Comparison of ENCODE assay signal across 2 cellular contexts in the genomic region with DNA sequence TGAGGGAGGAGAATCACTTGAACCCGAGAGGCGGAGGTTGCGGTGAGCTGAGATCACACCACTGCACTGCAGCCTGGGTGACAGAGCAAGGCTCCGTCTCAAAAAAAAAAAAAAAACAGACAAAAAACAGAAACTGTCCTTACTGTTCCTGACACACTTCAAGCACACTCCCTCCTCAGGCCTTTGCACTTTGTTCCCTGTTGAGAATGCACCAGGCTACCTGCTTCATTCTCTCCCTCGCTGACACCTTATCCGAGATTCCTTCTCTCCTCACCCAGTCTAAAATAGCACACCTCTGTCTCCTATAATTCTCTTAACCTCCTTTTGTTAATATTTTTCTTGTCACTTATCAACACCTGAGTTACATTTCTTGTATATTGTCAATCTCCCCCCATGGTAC.
TF ChIP-seq lines count a peak whose summit lies in the region.

No MANE protein-coding gene starts in this region.

TF ChIP-seq in GM12878, 131 proteins besides CTCF, POLR2A, EP300 and RAD21:
- TF ChIP-seq BRCA1 (IDR thresholded peaks at IDR 0.05; ENCODE audit: low read depth, low read length) (no peak), CEBPB (IDR thresholded peaks at IDR 0.05; ENCODE audit: borderline replicate concordance in 1 of 2, low read depth in 2 of 2, low read length in 2 of 2) (no peak), CHD4 (IDR thresholded peaks at IDR 0.05) (no peak), SUPT20H (IDR thresholded peaks at IDR 0.05; ENCODE audit: borderline replicate concordance, control insufficient read depth, low read depth, low read length) (no peak), ZNF622 (IDR thresholded peaks at IDR 0.05) (no peak), SUZ12 (IDR thresholded peaks at IDR 0.05; ENCODE audit: unreplicated experiment) (no peak)
- TF ChIP-seq, protein P1, sequence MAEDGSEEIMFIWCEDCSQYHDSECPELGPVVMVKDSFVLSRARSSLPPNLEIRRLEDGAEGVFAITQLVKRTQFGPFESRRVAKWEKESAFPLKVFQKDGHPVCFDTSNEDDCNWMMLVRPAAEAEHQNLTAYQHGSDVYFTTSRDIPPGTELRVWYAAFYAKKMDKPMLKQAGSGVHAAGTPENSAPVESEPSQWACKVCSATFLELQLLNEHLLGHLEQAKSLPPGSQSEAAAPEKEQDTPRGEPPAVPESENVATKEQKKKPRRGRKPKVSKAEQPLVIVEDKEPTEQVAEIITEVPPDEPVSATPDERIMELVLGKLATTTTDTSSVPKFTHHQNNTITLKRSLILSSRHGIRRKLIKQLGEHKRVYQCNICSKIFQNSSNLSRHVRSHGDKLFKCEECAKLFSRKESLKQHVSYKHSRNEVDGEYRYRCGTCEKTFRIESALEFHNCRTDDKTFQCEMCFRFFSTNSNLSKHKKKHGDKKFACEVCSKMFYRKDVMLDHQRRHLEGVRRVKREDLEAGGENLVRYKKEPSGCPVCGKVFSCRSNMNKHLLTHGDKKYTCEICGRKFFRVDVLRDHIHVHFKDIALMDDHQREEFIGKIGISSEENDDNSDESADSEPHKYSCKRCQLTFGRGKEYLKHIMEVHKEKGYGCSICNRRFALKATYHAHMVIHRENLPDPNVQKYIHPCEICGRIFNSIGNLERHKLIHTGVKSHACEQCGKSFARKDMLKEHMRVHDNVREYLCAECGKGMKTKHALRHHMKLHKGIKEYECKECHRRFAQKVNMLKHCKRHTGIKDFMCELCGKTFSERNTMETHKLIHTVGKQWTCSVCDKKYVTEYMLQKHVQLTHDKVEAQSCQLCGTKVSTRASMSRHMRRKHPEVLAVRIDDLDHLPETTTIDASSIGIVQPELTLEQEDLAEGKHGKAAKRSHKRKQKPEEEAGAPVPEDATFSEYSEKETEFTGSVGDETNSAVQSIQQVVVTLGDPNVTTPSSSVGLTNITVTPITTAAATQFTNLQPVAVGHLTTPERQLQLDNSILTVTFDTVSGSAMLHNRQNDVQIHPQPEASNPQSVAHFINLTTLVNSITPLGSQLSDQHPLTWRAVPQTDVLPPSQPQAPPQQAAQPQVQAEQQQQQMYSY (CRISPR knock-in tag; IDR thresholded peaks at IDR 0.05), result no peak
TF ChIP-seq in GM12878: peak in this region for 0.

TF ChIP-seq in HepG2, 621 proteins besides CTCF, POLR2A, EP300 and RAD21:
- TF ChIP-seq NBN (conservative IDR thresholded peaks at IDR 0.05) (no peak), ZMAT3 (CRISPR knock-in tag; conservative IDR thresholded peaks at IDR 0.05) (no peak), KDM5A (IDR thresholded peaks at IDR 0.05; ENCODE audit: borderline replicate concordance, low read length) (no peak), ZNF468 (CRISPR knock-in tag; IDR thresholded peaks at IDR 0.05) (no peak), ZNF546 (CRISPR knock-in tag; conservative IDR thresholded peaks at IDR 0.05) (no peak), FOXM1 (CRISPR knock-in tag; IDR thresholded peaks at IDR 0.05) (no peak), SALL1 (CRISPR knock-in tag; IDR thresholded peaks at IDR 0.05) (no peak), TP53 (CRISPR knock-in tag; conservative IDR thresholded peaks at IDR 0.05) (no peak), ZNF225 (CRISPR knock-in tag; IDR thresholded peaks at IDR 0.05) (no peak), ATAD3A (CRISPR knock-in tag; IDR thresholded peaks at IDR 0.05) (no peak)
- TF ChIP-seq, protein P2, sequence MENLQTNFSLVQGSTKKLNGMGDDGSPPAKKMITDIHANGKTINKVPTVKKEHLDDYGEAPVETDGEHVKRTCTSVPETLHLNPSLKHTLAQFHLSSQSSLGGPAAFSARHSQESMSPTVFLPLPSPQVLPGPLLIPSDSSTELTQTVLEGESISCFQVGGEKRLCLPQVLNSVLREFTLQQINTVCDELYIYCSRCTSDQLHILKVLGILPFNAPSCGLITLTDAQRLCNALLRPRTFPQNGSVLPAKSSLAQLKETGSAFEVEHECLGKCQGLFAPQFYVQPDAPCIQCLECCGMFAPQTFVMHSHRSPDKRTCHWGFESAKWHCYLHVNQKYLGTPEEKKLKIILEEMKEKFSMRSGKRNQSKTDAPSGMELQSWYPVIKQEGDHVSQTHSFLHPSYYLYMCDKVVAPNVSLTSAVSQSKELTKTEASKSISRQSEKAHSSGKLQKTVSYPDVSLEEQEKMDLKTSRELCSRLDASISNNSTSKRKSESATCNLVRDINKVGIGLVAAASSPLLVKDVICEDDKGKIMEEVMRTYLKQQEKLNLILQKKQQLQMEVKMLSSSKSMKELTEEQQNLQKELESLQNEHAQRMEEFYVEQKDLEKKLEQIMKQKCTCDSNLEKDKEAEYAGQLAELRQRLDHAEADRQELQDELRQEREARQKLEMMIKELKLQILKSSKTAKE (CRISPR knock-in tag; IDR thresholded peaks at IDR 0.05; ENCODE audit: borderline replicate concordance), result no peak
- TF ChIP-seq, protein P3, sequence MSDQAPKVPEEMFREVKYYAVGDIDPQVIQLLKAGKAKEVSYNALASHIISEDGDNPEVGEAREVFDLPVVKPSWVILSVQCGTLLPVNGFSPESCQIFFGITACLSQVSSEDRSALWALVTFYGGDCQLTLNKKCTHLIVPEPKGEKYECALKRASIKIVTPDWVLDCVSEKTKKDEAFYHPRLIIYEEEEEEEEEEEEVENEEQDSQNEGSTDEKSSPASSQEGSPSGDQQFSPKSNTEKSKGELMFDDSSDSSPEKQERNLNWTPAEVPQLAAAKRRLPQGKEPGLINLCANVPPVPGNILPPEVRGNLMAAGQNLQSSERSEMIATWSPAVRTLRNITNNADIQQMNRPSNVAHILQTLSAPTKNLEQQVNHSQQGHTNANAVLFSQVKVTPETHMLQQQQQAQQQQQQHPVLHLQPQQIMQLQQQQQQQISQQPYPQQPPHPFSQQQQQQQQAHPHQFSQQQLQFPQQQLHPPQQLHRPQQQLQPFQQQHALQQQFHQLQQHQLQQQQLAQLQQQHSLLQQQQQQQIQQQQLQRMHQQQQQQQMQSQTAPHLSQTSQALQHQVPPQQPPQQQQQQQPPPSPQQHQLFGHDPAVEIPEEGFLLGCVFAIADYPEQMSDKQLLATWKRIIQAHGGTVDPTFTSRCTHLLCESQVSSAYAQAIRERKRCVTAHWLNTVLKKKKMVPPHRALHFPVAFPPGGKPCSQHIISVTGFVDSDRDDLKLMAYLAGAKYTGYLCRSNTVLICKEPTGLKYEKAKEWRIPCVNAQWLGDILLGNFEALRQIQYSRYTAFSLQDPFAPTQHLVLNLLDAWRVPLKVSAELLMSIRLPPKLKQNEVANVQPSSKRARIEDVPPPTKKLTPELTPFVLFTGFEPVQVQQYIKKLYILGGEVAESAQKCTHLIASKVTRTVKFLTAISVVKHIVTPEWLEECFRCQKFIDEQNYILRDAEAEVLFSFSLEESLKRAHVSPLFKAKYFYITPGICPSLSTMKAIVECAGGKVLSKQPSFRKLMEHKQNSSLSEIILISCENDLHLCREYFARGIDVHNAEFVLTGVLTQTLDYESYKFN (CRISPR knock-in tag; conservative IDR thresholded peaks at IDR 0.05), result no peak
- TF ChIP-seq, protein P4, sequence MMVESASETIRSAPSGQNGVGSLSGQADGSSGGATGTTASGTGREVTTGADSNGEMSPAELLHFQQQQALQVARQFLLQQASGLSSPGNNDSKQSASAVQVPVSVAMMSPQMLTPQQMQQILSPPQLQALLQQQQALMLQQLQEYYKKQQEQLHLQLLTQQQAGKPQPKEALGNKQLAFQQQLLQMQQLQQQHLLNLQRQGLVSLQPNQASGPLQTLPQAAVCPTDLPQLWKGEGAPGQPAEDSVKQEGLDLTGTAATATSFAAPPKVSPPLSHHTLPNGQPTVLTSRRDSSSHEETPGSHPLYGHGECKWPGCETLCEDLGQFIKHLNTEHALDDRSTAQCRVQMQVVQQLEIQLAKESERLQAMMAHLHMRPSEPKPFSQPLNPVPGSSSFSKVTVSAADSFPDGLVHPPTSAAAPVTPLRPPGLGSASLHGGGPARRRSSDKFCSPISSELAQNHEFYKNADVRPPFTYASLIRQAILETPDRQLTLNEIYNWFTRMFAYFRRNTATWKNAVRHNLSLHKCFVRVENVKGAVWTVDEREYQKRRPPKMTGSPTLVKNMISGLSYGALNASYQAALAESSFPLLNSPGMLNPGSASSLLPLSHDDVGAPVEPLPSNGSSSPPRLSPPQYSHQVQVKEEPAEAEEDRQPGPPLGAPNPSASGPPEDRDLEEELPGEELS (CRISPR knock-in tag; IDR thresholded peaks at IDR 0.05), result no peak
- TF ChIP-seq, protein P5, sequence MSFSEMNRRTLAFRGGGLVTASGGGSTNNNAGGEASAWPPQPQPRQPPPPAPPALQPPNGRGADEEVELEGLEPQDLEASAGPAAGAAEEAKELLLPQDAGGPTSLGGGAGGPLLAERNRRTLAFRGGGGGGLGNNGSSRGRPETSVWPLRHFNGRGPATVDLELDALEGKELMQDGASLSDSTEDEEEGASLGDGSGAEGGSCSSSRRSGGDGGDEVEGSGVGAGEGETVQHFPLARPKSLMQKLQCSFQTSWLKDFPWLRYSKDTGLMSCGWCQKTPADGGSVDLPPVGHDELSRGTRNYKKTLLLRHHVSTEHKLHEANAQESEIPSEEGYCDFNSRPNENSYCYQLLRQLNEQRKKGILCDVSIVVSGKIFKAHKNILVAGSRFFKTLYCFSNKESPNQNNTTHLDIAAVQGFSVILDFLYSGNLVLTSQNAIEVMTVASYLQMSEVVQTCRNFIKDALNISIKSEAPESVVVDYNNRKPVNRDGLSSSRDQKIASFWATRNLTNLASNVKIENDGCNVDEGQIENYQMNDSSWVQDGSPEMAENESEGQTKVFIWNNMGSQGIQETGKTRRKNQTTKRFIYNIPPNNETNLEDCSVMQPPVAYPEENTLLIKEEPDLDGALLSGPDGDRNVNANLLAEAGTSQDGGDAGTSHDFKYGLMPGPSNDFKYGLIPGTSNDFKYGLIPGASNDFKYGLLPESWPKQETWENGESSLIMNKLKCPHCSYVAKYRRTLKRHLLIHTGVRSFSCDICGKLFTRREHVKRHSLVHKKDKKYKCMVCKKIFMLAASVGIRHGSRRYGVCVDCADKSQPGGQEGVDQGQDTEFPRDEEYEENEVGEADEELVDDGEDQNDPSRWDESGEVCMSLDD (CRISPR knock-in tag; IDR thresholded peaks at IDR 0.05; ENCODE audit: borderline replicate concordance), result no peak
- TF ChIP-seq, protein P6, sequence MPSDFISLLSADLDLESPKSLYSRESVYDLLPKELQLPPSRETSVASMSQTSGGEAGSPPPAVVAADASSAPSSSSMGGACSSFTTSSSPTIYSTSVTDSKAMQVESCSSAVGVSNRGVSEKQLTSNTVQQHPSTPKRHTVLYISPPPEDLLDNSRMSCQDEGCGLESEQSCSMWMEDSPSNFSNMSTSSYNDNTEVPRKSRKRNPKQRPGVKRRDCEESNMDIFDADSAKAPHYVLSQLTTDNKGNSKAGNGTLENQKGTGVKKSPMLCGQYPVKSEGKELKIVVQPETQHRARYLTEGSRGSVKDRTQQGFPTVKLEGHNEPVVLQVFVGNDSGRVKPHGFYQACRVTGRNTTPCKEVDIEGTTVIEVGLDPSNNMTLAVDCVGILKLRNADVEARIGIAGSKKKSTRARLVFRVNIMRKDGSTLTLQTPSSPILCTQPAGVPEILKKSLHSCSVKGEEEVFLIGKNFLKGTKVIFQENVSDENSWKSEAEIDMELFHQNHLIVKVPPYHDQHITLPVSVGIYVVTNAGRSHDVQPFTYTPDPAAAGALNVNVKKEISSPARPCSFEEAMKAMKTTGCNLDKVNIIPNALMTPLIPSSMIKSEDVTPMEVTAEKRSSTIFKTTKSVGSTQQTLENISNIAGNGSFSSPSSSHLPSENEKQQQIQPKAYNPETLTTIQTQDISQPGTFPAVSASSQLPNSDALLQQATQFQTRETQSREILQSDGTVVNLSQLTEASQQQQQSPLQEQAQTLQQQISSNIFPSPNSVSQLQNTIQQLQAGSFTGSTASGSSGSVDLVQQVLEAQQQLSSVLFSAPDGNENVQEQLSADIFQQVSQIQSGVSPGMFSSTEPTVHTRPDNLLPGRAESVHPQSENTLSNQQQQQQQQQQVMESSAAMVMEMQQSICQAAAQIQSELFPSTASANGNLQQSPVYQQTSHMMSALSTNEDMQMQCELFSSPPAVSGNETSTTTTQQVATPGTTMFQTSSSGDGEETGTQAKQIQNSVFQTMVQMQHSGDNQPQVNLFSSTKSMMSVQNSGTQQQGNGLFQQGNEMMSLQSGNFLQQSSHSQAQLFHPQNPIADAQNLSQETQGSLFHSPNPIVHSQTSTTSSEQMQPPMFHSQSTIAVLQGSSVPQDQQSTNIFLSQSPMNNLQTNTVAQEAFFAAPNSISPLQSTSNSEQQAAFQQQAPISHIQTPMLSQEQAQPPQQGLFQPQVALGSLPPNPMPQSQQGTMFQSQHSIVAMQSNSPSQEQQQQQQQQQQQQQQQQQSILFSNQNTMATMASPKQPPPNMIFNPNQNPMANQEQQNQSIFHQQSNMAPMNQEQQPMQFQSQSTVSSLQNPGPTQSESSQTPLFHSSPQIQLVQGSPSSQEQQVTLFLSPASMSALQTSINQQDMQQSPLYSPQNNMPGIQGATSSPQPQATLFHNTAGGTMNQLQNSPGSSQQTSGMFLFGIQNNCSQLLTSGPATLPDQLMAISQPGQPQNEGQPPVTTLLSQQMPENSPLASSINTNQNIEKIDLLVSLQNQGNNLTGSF (CRISPR knock-in tag; IDR thresholded peaks at IDR 0.05), result no peak
- TF ChIP-seq, protein P7, sequence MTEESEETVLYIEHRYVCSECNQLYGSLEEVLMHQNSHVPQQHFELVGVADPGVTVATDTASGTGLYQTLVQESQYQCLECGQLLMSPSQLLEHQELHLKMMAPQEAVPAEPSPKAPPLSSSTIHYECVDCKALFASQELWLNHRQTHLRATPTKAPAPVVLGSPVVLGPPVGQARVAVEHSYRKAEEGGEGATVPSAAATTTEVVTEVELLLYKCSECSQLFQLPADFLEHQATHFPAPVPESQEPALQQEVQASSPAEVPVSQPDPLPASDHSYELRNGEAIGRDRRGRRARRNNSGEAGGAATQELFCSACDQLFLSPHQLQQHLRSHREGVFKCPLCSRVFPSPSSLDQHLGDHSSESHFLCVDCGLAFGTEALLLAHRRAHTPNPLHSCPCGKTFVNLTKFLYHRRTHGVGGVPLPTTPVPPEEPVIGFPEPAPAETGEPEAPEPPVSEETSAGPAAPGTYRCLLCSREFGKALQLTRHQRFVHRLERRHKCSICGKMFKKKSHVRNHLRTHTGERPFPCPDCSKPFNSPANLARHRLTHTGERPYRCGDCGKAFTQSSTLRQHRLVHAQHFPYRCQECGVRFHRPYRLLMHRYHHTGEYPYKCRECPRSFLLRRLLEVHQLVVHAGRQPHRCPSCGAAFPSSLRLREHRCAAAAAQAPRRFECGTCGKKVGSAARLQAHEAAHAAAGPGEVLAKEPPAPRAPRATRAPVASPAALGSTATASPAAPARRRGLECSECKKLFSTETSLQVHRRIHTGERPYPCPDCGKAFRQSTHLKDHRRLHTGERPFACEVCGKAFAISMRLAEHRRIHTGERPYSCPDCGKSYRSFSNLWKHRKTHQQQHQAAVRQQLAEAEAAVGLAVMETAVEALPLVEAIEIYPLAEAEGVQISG (CRISPR knock-in tag; IDR thresholded peaks at IDR 0.05), result no peak
